Comparison of ENCODE assay signal across 11 cellular contexts in genomic region chr5:106521701-106522100, GRCh38.
DNase-seq lines count a peak whose midpoint lies in the region; ATAC-seq, FAIRE-seq and TF ChIP-seq lines count a peak whose summit lies in the region.
"Had no signal": no experiment of that assay in that cellular context is flagged by ENCODE, and none has a peak within 500 bp of the region (broad histone marks: within the 10 kb centered on the region; RNA-seq: fewer than 3 reads in every experiment).

No MANE protein-coding gene starts in this region.

- intact Hi-C loops in colonic mucosa (cut with DNase I) = no loop called here

- CTCF ChIA-PET in AG04449 (lab: Yijun Ruan, JAX) = no interaction called here

- H3K9me3 ChIP-seq in colonic mucosa = no peaks in the 10 kb centered on the region

- H3K4me3 Mint-ChIP-seq in natural killer cell treated with Interleukin-12 subunit alpha and Interleukin-12 subunit beta and Interleukin-15 and Interleukin-18, amount 100 ng/mL, for 72 hours = no peak overlapping the region
- H3K4me3 Mint-ChIP-seq: nephron progenitor cell; stimulated activated naive B cell treated with anti-CD40 and anti-IgM and Interleukin-4, amounts not matched to agents 10 μg/mL and 1 μg/mL and 100 μg/mL, for 72 hours had no signal

- no peak overlapping the region for H3K27ac Mint-ChIP-seq in natural killer cell treated with Interleukin-12 subunit alpha and Interleukin-12 subunit beta and Interleukin-15 and Interleukin-18, amount 100 ng/mL, for 72 hours
- H3K27ac Mint-ChIP-seq: nephron progenitor cell; stimulated activated naive B cell treated with anti-CD40 and anti-IgM and Interleukin-4, amounts not matched to agents 10 μg/mL and 1 μg/mL and 100 μg/mL, for 72 hours had no signal

- no peaks in the 10 kb centered on the region for H3K27me3 ChIP-seq in bronchial epithelial cell (ENCODE audit: control insufficient read depth, insufficient read depth, low read length)
- no peaks in the 10 kb centered on the region for H3K27me3 ChIP-seq in kidney epithelial cell (ENCODE audit: control insufficient read depth, insufficient read depth, low read length)
- no peaks in the 10 kb centered on the region for H3K27me3 ChIP-seq in colonic mucosa

- TF ChIP-seq CTCF in AG04449 (IDR thresholded peaks at IDR 0.05; ENCODE audit: insufficient read depth, low read length, missing control alignments) = no peak
- TF ChIP-seq CTCF in bronchial epithelial cell (IDR thresholded peaks at IDR 0.05; ENCODE audit: insufficient read depth, low read length, severe bottlenecking) = no peak
- TF ChIP-seq CTCF in kidney epithelial cell (IDR thresholded peaks at IDR 0.05; ENCODE audit: insufficient read depth, low read length, poor library complexity, severe bottlenecking) = no peak
- TF ChIP-seq CTCF in colonic mucosa (IDR thresholded peaks at IDR 0.05) = no peak

- no peak overlapping the region for H3K27ac ChIP-seq in colonic mucosa
- H3K27ac ChIP-seq: C4-2B had no signal

- H3K4me3 ChIP-seq in AG04449 (ENCODE audit: low read depth, low read length) (no peak overlapping the region), bronchial epithelial cell (ENCODE audit: low read depth, low read length) (no peak overlapping the region), kidney epithelial cell (ENCODE audit: low read depth, low read length) (no peak overlapping the region), colonic mucosa (no peak overlapping the region)

- no peaks in the 10 kb centered on the region for H3K27me3 Mint-ChIP-seq in natural killer cell treated with Interleukin-12 subunit alpha and Interleukin-12 subunit beta and Interleukin-15 and Interleukin-18, amount 100 ng/mL, for 72 hours
- H3K27me3 Mint-ChIP-seq: stimulated activated naive B cell treated with anti-CD40 and anti-IgM and Interleukin-4, amounts not matched to agents 10 μg/mL and 1 μg/mL and 100 μg/mL, for 72 hours had no signal

- no peaks in the 10 kb centered on the region for H3K36me3 ChIP-seq in bronchial epithelial cell (ENCODE audit: control insufficient read depth, insufficient read depth, low read length)
- no peaks in the 10 kb centered on the region for H3K36me3 ChIP-seq in kidney epithelial cell (ENCODE audit: control insufficient read depth, insufficient read depth, low read length)
- H3K36me3 ChIP-seq in colonic mucosa = no peaks in the 10 kb centered on the region

- ATAC-seq in natural killer cell treated with Interleukin-12 subunit alpha and Interleukin-12 subunit beta and Interleukin-15 and Interleukin-18, amount 100 ng/mL, for 72 hours = no peak
- ATAC-seq: stimulated activated naive B cell treated with anti-CD40 and anti-IgM and Interleukin-4, amounts not matched to agents 10 μg/mL and 1 μg/mL and 100 μg/mL, for 72 hours had no signal

- H3K36me3 Mint-ChIP-seq in natural killer cell treated with Interleukin-12 subunit alpha and Interleukin-12 subunit beta and Interleukin-15 and Interleukin-18, amount 100 ng/mL, for 72 hours = no peaks in the 10 kb centered on the region
- H3K36me3 Mint-ChIP-seq: stimulated activated naive B cell treated with anti-CD40 and anti-IgM and Interleukin-4, amounts not matched to agents 10 μg/mL and 1 μg/mL and 100 μg/mL, for 72 hours had no signal

- H3K9ac ChIP-seq in colonic mucosa (ENCODE audit: low read depth in 2 of 2, low read length in 2 of 2) = no peak overlapping the region

- H3K4me1 Mint-ChIP-seq in natural killer cell treated with Interleukin-12 subunit alpha and Interleukin-12 subunit beta and Interleukin-15 and Interleukin-18, amount 100 ng/mL, for 72 hours (ENCODE audit: low read depth in 2 of 2) = no peaks in the 10 kb centered on the region
- H3K4me1 Mint-ChIP-seq: nephron progenitor cell; stimulated activated naive B cell treated with anti-CD40 and anti-IgM and Interleukin-4, amounts not matched to agents 10 μg/mL and 1 μg/mL and 100 μg/mL, for 72 hours had no signal

- FAIRE-seq in bronchial epithelial cell (lab: Jason Lieb, UNC) = no peak

- H3K4me1 ChIP-seq in colonic mucosa = no peaks in the 10 kb centered on the region

- POLR2A ChIA-PET in AG04449 (lab: Yijun Ruan, JAX) = no interaction called here

- DNase-seq in AG04449 (ENCODE audit: low read depth, low spot score) = peak; percentile 16
- DNase-seq in M059J (ENCODE audit: low read depth) = peak; percentile 80
- DNase-seq in bronchial epithelial cell (ENCODE audit: low read depth) = peak; percentile 89
- DNase-seq in kidney epithelial cell (ENCODE audit: low read depth) = peak; percentile 71
- no peak for DNase-seq in HUDEP-2 (lab: John Stamatoyannopoulos, UW; ENCODE audit: unreplicated experiment in 76 of 76)
- no peak for DNase-seq in NCI-H1092 (lab: John Stamatoyannopoulos, UW)
- no peak for DNase-seq in colonic mucosa
- no peak for DNase-seq in natural killer cell treated with Interleukin-12 subunit alpha and Interleukin-12 subunit beta and Interleukin-15 and Interleukin-18, amount 100 ng/mL, for 72 hours (ENCODE audit: low spot score)
- DNase-seq: nephron progenitor cell; stimulated activated naive B cell treated with anti-CD40 and anti-IgM and Interleukin-4, amounts not matched to agents 10 μg/mL and 1 μg/mL and 100 μg/mL, for 72 hours had no signal

- H3K9me3 Mint-ChIP-seq in natural killer cell treated with Interleukin-12 subunit alpha and Interleukin-12 subunit beta and Interleukin-15 and Interleukin-18, amount 100 ng/mL, for 72 hours = no peaks in the 10 kb centered on the region
- H3K9me3 Mint-ChIP-seq: nephron progenitor cell; stimulated activated naive B cell treated with anti-CD40 and anti-IgM and Interleukin-4, amounts not matched to agents 10 μg/mL and 1 μg/mL and 100 μg/mL, for 72 hours had no signal

Comparison
In these comparisons a context has a peak if more than half of its experiments do, and no peak if none do; other contexts are left out.
1. DNase-seq: peak in AG04449 (single experiment), M059J (single experiment), bronchial epithelial cell (single experiment) and kidney epithelial cell (single experiment); none in HUDEP-2 (0 of 76), NCI-H1092 (single experiment), colonic mucosa (single experiment) and natural killer cell treated with Interleukin-12 subunit alpha and Interleukin-12 subunit beta and Interleukin-15 and Interleukin-18, amount 100 ng/mL, for 72 hours (single experiment).